ENCODE assay signal across 8 cellular contexts in genomic region chr10:73167557-73168485, GRCh38.
DNase-seq lines count a peak whose midpoint lies in the region; ATAC-seq lines count a peak whose summit lies in the region.

ECD (minus strand) TSS chr10:73168008; CDS start chr10:73163937, 4,071 bp downstream.
FAM149B1 (plus strand) TSS chr10:73168119; CDS start chr10:73168340, 221 bp downstream.

- ATAC-seq in HG03469 (IDR thresholded peaks at IDR 0.05; ENCODE audit: unreplicated experiment) = peak; percentile 72

- peaks cover 0 to 7% (median 4%) of the 10 kb centered on the region in 11 experiments; a peak in 7 of 22 replicates for H3K9me3 ChIP-seq in BLaER1 treated with 17β-estradiol and CSF1 and Interleukin-3, amounts not matched to agents 10 nM and 100 nM (replicated peaks in 1 of 11)

- H3K27me3 ChIP-seq in BLaER1 treated with 17β-estradiol and CSF1 and Interleukin-3, amounts not matched to agents 10 nM and 100 nM = no peaks in the 10 kb centered on the region

- peak within 1 kb of the TSS; percentile 77 to 91 (median 82) for H3K4me3 ChIP-seq in BLaER1 treated with 17β-estradiol and CSF1 and Interleukin-3, amounts not matched to agents 10 nM and 100 nM

- H3K36me3 ChIP-seq in BLaER1 treated with 17β-estradiol and CSF1 and Interleukin-3, amounts not matched to agents 10 nM and 100 nM = peaks cover 13 to 42% (median 31%) of the 10 kb centered on the region in 11 experiments

- H3K27ac ChIP-seq in BLaER1 treated with 17β-estradiol and CSF1 and Interleukin-3, amounts not matched to agents 10 nM and 100 nM = peak within 1 kb of the TSS; percentile 83 to 95 (median 88)

- peak within 1 kb of the TSS; percentile 82 to 97 (median 89) for H3K4me2 ChIP-seq in BLaER1 treated with 17β-estradiol and CSF1 and Interleukin-3, amounts not matched to agents 10 nM and 100 nM

- H3K4me1 ChIP-seq in BLaER1 treated with 17β-estradiol and CSF1 and Interleukin-3, amounts not matched to agents 10 nM and 100 nM = peaks cover 12 to 45% (median 27%) of the 10 kb centered on the region in 10 experiments

- peaks cover 4 to 27% (median 18%) of the 10 kb centered on the region in 11 experiments; a peak in 20 of 22 replicates for H4K20me1 ChIP-seq in BLaER1 treated with 17β-estradiol and CSF1 and Interleukin-3, amounts not matched to agents 10 nM and 100 nM

- H3K9ac ChIP-seq in BLaER1 treated with 17β-estradiol and CSF1 and Interleukin-3, amounts not matched to agents 10 nM and 100 nM = peak within 1 kb of the TSS; percentile 83 to 95 (median 91)

- DNase-seq in GM19240 (ENCODE audit: insufficient read length, low spot score) (peak; percentile 77), NCI-H748 (lab: John Stamatoyannopoulos, UW; ENCODE audit: unreplicated experiment) (peak; percentile 92), dedifferentiated amniotic fluid mesenchymal stem cell (ENCODE audit: extremely low spot score) (peak; percentile 98), left kidney (ENCODE audit: low read depth, low spot score) (peak; percentile 99)
- DNase-seq in activated CD4-positive, alpha-beta T cell treated with anti-CD3 and anti-CD28 coated beads, Interleukin-2, amount 50 U/mL, for 1 hour = peak; percentile 89
- DNase-seq in stimulated activated CD4-positive, alpha-beta T cell treated with anti-CD3 and anti-CD28 coated beads, Interleukin-2, amount 100 ng/mL, for 24 hours = peak; percentile 93 to 95

Comparison
In these comparisons a context has a peak if more than half of its experiments do, and no peak if none do; other contexts are left out.
1. Peak in every context shown above with its lines: DNase-seq, ATAC-seq, H3K4me3 ChIP-seq and H3K27ac ChIP-seq.